1 cellular context compared by ENCODE assay signal in the genomic region with DNA sequence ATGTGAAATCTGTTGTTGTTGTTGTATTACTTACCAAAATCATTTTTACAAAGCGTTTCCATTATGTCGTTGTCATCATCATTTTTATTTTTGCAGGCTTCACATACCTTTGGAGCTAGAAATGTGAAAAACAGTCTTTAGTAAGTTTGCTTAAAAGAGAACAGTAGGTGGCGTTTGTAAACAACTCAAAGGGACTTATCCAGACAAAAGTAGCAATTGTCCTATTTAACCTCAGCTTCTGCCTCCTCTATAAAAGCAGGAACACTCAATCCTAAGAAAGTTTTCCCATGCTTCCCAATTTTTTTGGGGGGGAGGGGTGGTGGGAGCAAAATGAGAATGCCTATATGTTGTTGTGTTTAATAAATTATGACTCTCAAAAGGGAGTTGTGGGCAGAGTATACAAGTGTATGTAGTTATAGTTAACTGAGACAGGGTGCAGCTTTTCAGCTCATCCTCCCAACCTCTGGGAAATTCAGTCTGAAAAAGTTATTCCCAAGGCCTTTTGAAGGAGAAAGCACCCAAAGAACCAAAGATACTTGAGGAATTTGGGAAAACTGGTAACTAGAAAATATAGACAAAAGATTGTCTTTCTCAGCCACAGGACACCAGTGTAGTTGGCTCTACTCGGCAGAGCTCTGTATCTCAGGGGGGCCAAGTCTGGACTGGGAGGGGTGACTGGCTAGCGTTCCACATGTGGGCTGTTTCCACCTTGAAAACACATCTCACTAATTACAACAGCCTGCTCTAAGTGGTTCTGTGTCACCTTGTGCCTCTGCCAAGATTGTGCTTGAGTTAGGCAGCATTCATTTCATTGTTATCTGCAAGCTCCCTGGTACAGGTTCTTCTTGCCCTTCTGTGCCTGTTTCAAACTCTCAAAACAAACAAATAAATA.
TF ChIP-seq lines count a peak whose summit lies in the region.

No MANE protein-coding gene starts in this region.

TF ChIP-seq in IMR-90, 13 proteins besides CTCF, POLR2A, EP300 and RAD21:
- TF ChIP-seq, protein P1, sequence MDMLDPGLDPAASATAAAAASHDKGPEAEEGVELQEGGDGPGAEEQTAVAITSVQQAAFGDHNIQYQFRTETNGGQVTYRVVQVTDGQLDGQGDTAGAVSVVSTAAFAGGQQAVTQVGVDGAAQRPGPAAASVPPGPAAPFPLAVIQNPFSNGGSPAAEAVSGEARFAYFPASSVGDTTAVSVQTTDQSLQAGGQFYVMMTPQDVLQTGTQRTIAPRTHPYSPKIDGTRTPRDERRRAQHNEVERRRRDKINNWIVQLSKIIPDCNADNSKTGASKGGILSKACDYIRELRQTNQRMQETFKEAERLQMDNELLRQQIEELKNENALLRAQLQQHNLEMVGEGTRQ (IDR thresholded peaks at IDR 0.05; ENCODE audit: low read depth, low read length) = no peak
- TF ChIP-seq BHLHE40 (IDR thresholded peaks at IDR 0.05; ENCODE audit: low read depth, low read length) (no peak), RFX5 (IDR thresholded peaks at IDR 0.05; ENCODE audit: low read depth, low read length) (no peak), SMC3 (IDR thresholded peaks at IDR 0.05; ENCODE audit: low read depth, low read length) (no peak), CHD1 (IDR thresholded peaks at IDR 0.05; ENCODE audit: low read depth, low read length) (no peak), FOS (IDR thresholded peaks at IDR 0.05; ENCODE audit: low read depth, low read length) (no peak), NFE2L2 (IDR thresholded peaks at IDR 0.05; ENCODE audit: low read depth, low read length) (no peak), CEBPB (IDR thresholded peaks at IDR 0.05; ENCODE audit: low read depth, low read length) (no peak), MAFK (IDR thresholded peaks at IDR 0.05; ENCODE audit: low read depth, low read length) (no peak), MXI1 (IDR thresholded peaks at IDR 0.05; ENCODE audit: borderline replicate concordance, low read depth, low read length) (no peak), MAZ (IDR thresholded peaks at IDR 0.05; ENCODE audit: borderline replicate concordance, low read depth, low read length) (no peak), RCOR1 (IDR thresholded peaks at IDR 0.05; ENCODE audit: insufficient replicate concordance, low read length) (no peak)
- TF ChIP-seq, protein P2, sequence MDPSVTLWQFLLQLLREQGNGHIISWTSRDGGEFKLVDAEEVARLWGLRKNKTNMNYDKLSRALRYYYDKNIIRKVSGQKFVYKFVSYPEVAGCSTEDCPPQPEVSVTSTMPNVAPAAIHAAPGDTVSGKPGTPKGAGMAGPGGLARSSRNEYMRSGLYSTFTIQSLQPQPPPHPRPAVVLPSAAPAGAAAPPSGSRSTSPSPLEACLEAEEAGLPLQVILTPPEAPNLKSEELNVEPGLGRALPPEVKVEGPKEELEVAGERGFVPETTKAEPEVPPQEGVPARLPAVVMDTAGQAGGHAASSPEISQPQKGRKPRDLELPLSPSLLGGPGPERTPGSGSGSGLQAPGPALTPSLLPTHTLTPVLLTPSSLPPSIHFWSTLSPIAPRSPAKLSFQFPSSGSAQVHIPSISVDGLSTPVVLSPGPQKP (IDR thresholded peaks at IDR 0.05; ENCODE audit: borderline replicate concordance, low read depth, low read length) = no peak
